1 cellular context compared by ENCODE assay signal in the genomic region with DNA sequence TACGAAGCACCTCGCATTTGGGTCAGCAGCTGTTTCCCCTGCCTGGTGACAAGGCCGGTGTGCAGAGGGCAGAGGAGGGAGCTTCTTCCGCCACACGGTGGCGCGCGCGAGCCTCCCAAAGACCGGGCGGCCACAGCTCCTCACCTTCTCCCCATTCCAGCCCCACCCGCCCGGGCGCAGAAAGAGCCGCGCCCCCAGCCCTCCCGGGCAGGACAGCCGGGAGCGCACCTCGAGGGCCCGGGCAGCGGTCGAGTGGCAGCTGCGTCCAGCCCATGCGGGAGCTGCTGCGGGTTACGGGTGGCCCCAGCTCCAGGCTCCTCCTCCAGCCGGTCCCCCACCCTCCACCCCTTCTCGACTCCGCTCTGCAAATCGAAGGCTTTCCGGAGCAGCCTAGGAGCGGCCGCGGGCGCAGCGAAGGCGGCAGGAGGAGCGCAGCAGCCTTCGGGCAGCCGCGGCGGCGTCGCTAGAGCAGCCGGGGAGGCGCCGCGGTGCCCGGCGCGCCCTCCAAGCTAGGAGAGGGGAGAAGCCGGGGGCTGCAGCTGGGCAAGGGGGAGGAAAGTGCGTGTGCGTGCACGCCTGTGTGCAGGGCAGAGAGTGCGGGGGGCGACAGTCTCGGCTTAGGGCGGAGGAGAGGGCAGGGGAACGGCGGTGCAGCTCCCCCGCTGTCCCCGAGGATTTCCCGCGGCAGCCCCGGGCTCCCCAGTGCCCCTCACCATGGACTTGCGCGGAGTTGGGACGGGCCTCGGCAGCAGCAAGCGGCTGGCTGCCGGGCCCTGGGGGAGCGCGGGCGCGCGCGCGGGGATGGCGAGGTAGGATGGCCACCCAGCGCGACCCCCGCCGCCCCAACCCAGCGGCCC.
TF ChIP-seq lines count a peak whose summit lies in the region.

A gene (plus strand): TSS at position 348 of the 857 bp plus-strand sequence. CDS start 635 bp downstream, outside the sequence.

TF ChIP-seq in HepG2, 621 proteins besides CTCF, POLR2A, EP300 and RAD21 (continued from another document and continues in another):
- TF ChIP-seq, protein P1, sequence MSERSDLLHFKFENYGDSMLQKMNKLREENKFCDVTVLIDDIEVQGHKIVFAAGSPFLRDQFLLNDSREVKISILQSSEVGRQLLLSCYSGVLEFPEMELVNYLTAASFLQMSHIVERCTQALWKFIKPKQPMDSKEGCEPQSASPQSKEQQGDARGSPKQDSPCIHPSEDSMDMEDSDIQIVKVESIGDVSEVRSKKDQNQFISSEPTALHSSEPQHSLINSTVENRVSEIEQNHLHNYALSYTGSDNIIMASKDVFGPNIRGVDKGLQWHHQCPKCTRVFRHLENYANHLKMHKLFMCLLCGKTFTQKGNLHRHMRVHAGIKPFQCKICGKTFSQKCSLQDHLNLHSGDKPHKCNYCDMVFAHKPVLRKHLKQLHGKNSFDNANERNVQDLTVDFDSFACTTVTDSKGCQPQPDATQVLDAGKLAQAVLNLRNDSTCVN (CRISPR knock-in tag; IDR thresholded peaks at IDR 0.05; ENCODE audit: borderline replicate concordance) = 0 out of 2 replicates have a peak, but pooled peaks have one; percentile 21
- TF ChIP-seq FOXK2 (IDR thresholded peaks at IDR 0.05) (no peak), MXI1 (IDR thresholded peaks at IDR 0.05; ENCODE audit: borderline replicate concordance, low read depth, low read length) (no peak), ZNF264 (CRISPR knock-in tag; IDR thresholded peaks at IDR 0.05) (no peak), ZNF550 (CRISPR knock-in tag; IDR thresholded peaks at IDR 0.05; ENCODE audit: borderline replicate concordance) (no peak), MED8 (CRISPR knock-in tag; IDR thresholded peaks at IDR 0.05; ENCODE audit: insufficient replicate concordance) (no peak), PCBP2 (optimal IDR thresholded peaks at IDR 0.05; ENCODE audit: low read depth, low read length, poor library complexity, severe bottlenecking) (no peak), MYNN (CRISPR knock-in tag; IDR thresholded peaks at IDR 0.05; ENCODE audit: low read depth) (no peak), SMARCE1 (IDR thresholded peaks at IDR 0.05; ENCODE audit: borderline replicate concordance) (no peak), ADNP (CRISPR knock-in tag; IDR thresholded peaks at IDR 0.05) (no peak), ZFP37 (CRISPR knock-in tag; IDR thresholded peaks at IDR 0.05; ENCODE audit: borderline replicate concordance) (no peak), ZFP62 (CRISPR knock-in tag; IDR thresholded peaks at IDR 0.05) (no peak), TBX3 (IDR thresholded peaks at IDR 0.05; ENCODE audit: borderline replicate concordance) (no peak), YY1 (IDR thresholded peaks at IDR 0.05; ENCODE audit: insufficient read depth, insufficient replicate concordance, low read depth, low read length) (peak; percentile 28), ELF3 (CRISPR knock-in tag; IDR thresholded peaks at IDR 0.05) (no peak), NCOA5 (CRISPR knock-in tag; IDR thresholded peaks at IDR 0.05) (no peak), RORA (CRISPR knock-in tag; IDR thresholded peaks at IDR 0.05) (no peak), HNRNPL (IDR thresholded peaks at IDR 0.05; ENCODE audit: low read depth, low read length) (no peak), U2AF1 (optimal IDR thresholded peaks at IDR 0.05; ENCODE audit: low read depth, low read length) (no peak), ONECUT2 (CRISPR knock-in tag; IDR thresholded peaks at IDR 0.05) (no peak), SOX5 (CRISPR knock-in tag; IDR thresholded peaks at IDR 0.05; ENCODE audit: borderline replicate concordance) (no peak), SALL2 (CRISPR knock-in tag; IDR thresholded peaks at IDR 0.05) (0 out of 2 replicates have a peak, but pooled peaks have one; percentile 40), TEAD2 (CRISPR knock-in tag; IDR thresholded peaks at IDR 0.05) (no peak), ZNF547 (CRISPR knock-in tag; IDR thresholded peaks at IDR 0.05) (no peak), NFE2 (CRISPR knock-in tag; IDR thresholded peaks at IDR 0.05) (no peak), ISX (CRISPR knock-in tag; conservative IDR thresholded peaks at IDR 0.05) (no peak), TAF15 (IDR thresholded peaks at IDR 0.05; ENCODE audit: low read depth, low read length, poor library complexity, severe bottlenecking) (no peak), HOXA3 (CRISPR knock-in tag; IDR thresholded peaks at IDR 0.05) (no peak), NFYC (CRISPR knock-in tag; IDR thresholded peaks at IDR 0.05) (no peak), BRD4 (CRISPR knock-in tag; IDR thresholded peaks at IDR 0.05) (no peak), CBX1 (IDR thresholded peaks at IDR 0.05; ENCODE audit: low read depth) (no peak), ARNT (IDR thresholded peaks at IDR 0.05) (no peak), HNRNPUL1 (IDR thresholded peaks at IDR 0.05; ENCODE audit: low read depth, low read length) (no peak), ZNF501 (CRISPR knock-in tag; IDR thresholded peaks at IDR 0.05) (0 out of 2 replicates have a peak, but pooled peaks have one; percentile 43), ZNF670 (CRISPR knock-in tag; IDR thresholded peaks at IDR 0.05; ENCODE audit: borderline replicate concordance) (no peak), PHF21A (CRISPR knock-in tag; IDR thresholded peaks at IDR 0.05) (no peak), ZFP36 (IDR thresholded peaks at IDR 0.05; ENCODE audit: borderline replicate concordance, low read depth, low read length, partially characterized antibody) (no peak), THYN1 (CRISPR knock-in tag; IDR thresholded peaks at IDR 0.05; ENCODE audit: borderline replicate concordance, low read depth) (no peak), HDAC6 (IDR thresholded peaks at IDR 0.05; ENCODE audit: low read depth, low read length) (no peak), HNRNPLL (IDR thresholded peaks at IDR 0.05; ENCODE audit: low read depth, low read length, poor library complexity, severe bottlenecking) (peak; percentile 31), CENPX (CRISPR knock-in tag; IDR thresholded peaks at IDR 0.05) (no peak), ZNF331 (CRISPR knock-in tag; IDR thresholded peaks at IDR 0.05) (no peak), ZFP36L2 (CRISPR knock-in tag; IDR thresholded peaks at IDR 0.05) (no peak), ZSCAN21 (CRISPR knock-in tag; IDR thresholded peaks at IDR 0.05; ENCODE audit: borderline replicate concordance) (no peak), FOXO1 (CRISPR knock-in tag; IDR thresholded peaks at IDR 0.05) (0 out of 2 replicates have a peak, but pooled peaks have one; percentile 34), ZNF761 (CRISPR knock-in tag; conservative IDR thresholded peaks at IDR 0.05) (0 out of 2 replicates have a peak, but pooled peaks have one; percentile 13), ZNF749 (CRISPR knock-in tag; IDR thresholded peaks at IDR 0.05; ENCODE audit: borderline replicate concordance) (no peak)
- TF ChIP-seq, protein P2, sequence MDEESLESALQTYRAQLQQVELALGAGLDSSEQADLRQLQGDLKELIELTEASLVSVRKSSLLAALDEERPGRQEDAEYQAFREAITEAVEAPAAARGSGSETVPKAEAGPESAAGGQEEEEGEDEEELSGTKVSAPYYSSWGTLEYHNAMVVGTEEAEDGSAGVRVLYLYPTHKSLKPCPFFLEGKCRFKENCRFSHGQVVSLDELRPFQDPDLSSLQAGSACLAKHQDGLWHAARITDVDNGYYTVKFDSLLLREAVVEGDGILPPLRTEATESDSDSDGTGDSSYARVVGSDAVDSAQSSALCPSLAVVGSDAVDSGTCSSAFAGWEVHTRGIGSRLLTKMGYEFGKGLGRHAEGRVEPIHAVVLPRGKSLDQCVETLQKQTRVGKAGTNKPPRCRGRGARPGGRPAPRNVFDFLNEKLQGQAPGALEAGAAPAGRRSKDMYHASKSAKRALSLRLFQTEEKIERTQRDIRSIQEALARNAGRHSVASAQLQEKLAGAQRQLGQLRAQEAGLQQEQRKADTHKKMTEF (CRISPR knock-in tag; IDR thresholded peaks at IDR 0.05) = 0 out of 2 replicates have a peak, but pooled peaks have one; percentile 37
- TF ChIP-seq, protein P3, sequence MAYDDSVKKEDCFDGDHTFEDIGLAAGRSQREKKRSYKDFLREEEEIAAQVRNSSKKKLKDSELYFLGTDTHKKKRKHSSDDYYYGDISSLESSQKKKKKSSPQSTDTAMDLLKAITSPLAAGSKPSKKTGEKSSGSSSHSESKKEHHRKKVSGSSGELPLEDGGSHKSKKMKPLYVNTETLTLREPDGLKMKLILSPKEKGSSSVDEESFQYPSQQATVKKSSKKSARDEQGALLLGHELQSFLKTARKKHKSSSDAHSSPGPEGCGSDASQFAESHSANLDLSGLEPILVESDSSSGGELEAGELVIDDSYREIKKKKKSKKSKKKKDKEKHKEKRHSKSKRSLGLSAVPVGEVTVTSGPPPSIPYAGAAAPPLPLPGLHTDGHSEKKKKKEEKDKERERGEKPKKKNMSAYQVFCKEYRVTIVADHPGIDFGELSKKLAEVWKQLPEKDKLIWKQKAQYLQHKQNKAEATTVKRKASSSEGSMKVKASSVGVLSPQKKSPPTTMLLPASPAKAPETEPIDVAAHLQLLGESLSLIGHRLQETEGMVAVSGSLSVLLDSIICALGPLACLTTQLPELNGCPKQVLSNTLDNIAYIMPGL (CRISPR knock-in tag; IDR thresholded peaks at IDR 0.05; ENCODE audit: borderline replicate concordance in 1 of 2, low read depth in 1 of 2) = 0 out of 4 replicates have a peak, but pooled peaks of 1 of the 2 experiments have one; percentile 29
- TF ChIP-seq, protein P4, sequence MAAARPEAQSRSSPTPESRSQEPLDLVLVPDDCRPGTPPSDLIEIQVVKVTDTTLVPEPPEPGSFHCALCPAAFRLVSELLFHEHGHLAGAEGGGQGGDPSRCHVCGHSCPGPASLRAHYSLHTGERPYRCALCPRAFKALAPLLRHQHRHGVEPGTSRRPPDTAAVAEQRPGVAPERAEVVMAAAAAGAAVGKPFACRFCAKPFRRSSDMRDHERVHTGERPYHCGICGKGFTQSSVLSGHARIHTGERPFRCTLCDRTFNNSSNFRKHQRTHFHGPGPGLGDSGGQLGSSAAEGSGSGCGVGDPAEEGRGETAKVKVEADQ (CRISPR knock-in tag; IDR thresholded peaks at IDR 0.05; ENCODE audit: borderline replicate concordance) = no peak
- TF ChIP-seq, protein P5, sequence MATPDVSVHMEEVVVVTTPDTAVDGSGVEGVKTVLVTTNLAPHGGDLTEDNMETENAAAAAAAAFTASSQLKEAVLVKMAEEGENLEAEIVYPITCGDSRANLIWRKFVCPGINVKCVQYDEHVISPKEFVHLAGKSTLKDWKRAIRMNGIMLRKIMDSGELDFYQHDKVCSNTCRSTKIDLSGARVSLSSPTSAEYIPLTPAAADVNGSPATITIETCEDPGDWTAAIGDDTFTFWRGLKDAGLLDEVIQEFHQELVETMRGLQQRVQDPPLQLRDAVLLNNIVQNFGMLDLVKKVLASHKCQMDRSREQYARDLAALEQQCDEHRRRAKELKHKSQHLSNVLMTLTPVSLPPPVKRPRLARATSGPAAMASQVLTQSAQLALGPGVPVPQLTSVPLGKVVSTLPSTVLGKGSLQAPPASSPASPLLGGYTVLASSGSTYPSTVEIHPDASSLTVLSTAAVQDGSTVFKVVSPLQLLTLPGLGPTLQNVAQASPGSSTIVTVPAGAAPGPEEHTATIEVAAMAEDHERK (CRISPR knock-in tag; IDR thresholded peaks at IDR 0.05; ENCODE audit: low read depth) = no peak
- TF ChIP-seq, protein P6, sequence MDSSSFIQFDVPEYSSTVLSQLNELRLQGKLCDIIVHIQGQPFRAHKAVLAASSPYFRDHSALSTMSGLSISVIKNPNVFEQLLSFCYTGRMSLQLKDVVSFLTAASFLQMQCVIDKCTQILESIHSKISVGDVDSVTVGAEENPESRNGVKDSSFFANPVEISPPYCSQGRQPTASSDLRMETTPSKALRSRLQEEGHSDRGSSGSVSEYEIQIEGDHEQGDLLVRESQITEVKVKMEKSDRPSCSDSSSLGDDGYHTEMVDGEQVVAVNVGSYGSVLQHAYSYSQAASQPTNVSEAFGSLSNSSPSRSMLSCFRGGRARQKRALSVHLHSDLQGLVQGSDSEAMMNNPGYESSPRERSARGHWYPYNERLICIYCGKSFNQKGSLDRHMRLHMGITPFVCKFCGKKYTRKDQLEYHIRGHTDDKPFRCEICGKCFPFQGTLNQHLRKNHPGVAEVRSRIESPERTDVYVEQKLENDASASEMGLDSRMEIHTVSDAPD (CRISPR knock-in tag; IDR thresholded peaks at IDR 0.05) = no peak
- TF ChIP-seq, protein P7, sequence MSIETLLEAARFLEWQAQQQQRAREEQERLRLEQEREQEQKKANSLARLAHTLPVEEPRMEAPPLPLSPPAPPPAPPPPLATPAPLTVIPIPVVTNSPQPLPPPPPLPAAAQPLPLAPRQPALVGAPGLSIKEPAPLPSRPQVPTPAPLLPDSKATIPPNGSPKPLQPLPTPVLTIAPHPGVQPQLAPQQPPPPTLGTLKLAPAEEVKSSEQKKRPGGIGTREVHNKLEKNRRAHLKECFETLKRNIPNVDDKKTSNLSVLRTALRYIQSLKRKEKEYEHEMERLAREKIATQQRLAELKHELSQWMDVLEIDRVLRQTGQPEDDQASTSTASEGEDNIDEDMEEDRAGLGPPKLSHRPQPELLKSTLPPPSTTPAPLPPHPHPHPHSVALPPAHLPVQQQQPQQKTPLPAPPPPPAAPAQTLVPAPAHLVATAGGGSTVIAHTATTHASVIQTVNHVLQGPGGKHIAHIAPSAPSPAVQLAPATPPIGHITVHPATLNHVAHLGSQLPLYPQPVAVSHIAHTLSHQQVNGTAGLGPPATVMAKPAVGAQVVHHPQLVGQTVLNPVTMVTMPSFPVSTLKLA (IDR thresholded peaks at IDR 0.05) = no peak
- TF ChIP-seq, protein P8, sequence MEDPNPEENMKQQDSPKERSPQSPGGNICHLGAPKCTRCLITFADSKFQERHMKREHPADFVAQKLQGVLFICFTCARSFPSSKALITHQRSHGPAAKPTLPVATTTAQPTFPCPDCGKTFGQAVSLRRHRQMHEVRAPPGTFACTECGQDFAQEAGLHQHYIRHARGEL (CRISPR knock-in tag; IDR thresholded peaks at IDR 0.05) = no peak
- TF ChIP-seq, protein P9, sequence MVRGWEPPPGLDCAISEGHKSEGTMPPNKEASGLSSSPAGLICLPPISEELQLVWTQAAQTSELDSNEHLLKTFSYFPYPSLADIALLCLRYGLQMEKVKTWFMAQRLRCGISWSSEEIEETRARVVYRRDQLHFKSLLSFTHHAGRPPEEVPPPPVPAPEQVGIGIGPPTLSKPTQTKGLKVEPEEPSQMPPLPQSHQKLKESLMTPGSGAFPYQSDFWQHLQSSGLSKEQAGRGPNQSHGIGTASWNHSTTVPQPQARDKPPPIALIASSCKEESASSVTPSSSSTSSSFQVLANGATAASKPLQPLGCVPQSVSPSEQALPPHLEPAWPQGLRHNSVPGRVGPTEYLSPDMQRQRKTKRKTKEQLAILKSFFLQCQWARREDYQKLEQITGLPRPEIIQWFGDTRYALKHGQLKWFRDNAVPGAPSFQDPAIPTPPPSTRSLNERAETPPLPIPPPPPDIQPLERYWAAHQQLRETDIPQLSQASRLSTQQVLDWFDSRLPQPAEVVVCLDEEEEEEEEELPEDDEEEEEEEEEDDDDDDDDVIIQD (CRISPR knock-in tag; IDR thresholded peaks at IDR 0.05; ENCODE audit: low read depth) = no peak
- TF ChIP-seq, protein P10, sequence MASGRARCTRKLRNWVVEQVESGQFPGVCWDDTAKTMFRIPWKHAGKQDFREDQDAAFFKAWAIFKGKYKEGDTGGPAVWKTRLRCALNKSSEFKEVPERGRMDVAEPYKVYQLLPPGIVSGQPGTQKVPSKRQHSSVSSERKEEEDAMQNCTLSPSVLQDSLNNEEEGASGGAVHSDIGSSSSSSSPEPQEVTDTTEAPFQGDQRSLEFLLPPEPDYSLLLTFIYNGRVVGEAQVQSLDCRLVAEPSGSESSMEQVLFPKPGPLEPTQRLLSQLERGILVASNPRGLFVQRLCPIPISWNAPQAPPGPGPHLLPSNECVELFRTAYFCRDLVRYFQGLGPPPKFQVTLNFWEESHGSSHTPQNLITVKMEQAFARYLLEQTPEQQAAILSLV (CRISPR knock-in tag; IDR thresholded peaks at IDR 0.05; ENCODE audit: borderline replicate concordance) = no peak
